In genomic region chr12:15631007-15631715, GRCh38 we compare ENCODE assay signal across 14 cellular contexts.
DNase-seq lines count a peak whose midpoint lies in the region; ATAC-seq, FAIRE-seq and TF ChIP-seq lines count a peak whose summit lies in the region.
"Had no signal": no experiment of that assay in that cellular context is flagged by ENCODE, and none has a peak within 500 bp of the region (broad histone marks: within the 10 kb centered on the region; RNA-seq: fewer than 3 reads in every experiment).

No MANE protein-coding gene starts in this region.

- H3K27me3 ChIP-seq in HCT116 (ENCODE audit: insufficient read depth, low read length) (no peaks in the 10 kb centered on the region), RWPE2 (ENCODE audit: insufficient read depth, poor library complexity, severe bottlenecking) (no peaks in the 10 kb centered on the region), suprapubic skin (no peaks in the 10 kb centered on the region), MG63 (no peaks in the 10 kb centered on the region)
- H3K27me3 ChIP-seq in CD8-positive, alpha-beta T cell (ENCODE audit: insufficient read depth, low read length), result no peaks in the 10 kb centered on the region
- H3K27me3 ChIP-seq: foreskin keratinocyte had no signal

- H3K9me2 ChIP-seq in HCT116 (ENCODE audit: insufficient read depth), result no peaks in the 10 kb centered on the region

- H3K4me3 ChIP-seq in HCT116 (replicated peaks in 1 of 2; ENCODE audit: low read depth in 1 of 2, low read length in 2 of 2) (no peak overlapping the region), RWPE2 (ENCODE audit: severe bottlenecking) (no peak overlapping the region), kidney (ENCODE audit: low read length in 2 of 2) (no peak overlapping the region), suprapubic skin (no peak overlapping the region), MG63 (no peak overlapping the region)
- H3K4me3 ChIP-seq in CD8-positive, alpha-beta T cell (ENCODE audit: low read depth, low read length), result no peak overlapping the region

- DNase-seq in HCT116 (ENCODE audit: low read depth, low spot score) (no peak), RWPE2 (ENCODE audit: low spot score) (no peak), kidney (no peak), suprapubic skin (ENCODE audit: low spot score in 2 of 2) (no peak), MG63 (no peak), activated gamma-delta T cell (lab: John Stamatoyannopoulos, UW) (no peak)
- DNase-seq in CD8-positive, alpha-beta T cell, result no peak
- DNase-seq: CD4-positive, CD25-positive, alpha-beta regulatory T cell; cortex of kidney; foreskin keratinocyte; NCI-H1092 had no signal

- WGBS in suprapubic skin, result 82% methylated on average over 6 of the region's 6 CpGs

- H3K4me3 Mint-ChIP-seq in CD8-positive, alpha-beta T cell, result no peak overlapping the region
- H3K4me3 Mint-ChIP-seq: CD4-positive, CD25-positive, alpha-beta regulatory T cell; stimulated activated memory B cell treated with anti-CD40 and anti-IgM and Interleukin-4, amounts not matched to agents 10 μg/mL and 1 μg/mL and 100 μg/mL, for 72 hours had no signal

- H3K27ac Mint-ChIP-seq in CD8-positive, alpha-beta T cell, result no peak overlapping the region
- H3K27ac Mint-ChIP-seq: activated naive CD4-positive, alpha-beta T cell treated with anti-CD3 and anti-CD28 coated beads, Interleukin-2, amount 50 U/mL, for 72 hours; CD4-positive, CD25-positive, alpha-beta regulatory T cell; stimulated activated memory B cell treated with anti-CD40 and anti-IgM and Interleukin-4, amounts not matched to agents 10 μg/mL and 1 μg/mL and 100 μg/mL, for 72 hours had no signal

- H2AFZ ChIP-seq in HCT116 (ENCODE audit: low read depth, low read length, poor library complexity, severe bottlenecking), result no peak overlapping the region

- peak overlapping the region; percentile 65; the same call in 1 of the 2 replicates for H3K4me2 ChIP-seq in HCT116 (ENCODE audit: low read length)

- TF ChIP-seq RAD21 in HCT116 (IDR thresholded peaks at IDR 0.05; ENCODE audit: low read depth), result no peak

- no peaks in the 10 kb centered on the region for H3K4me1 Mint-ChIP-seq in CD8-positive, alpha-beta T cell (ENCODE audit: low read depth)
- H3K4me1 Mint-ChIP-seq: stimulated activated memory B cell treated with anti-CD40 and anti-IgM and Interleukin-4, amounts not matched to agents 10 μg/mL and 1 μg/mL and 100 μg/mL, for 72 hours had no signal

- RAD21 ChIA-PET in HCT116 (lab: Charles Lee; ENCODE audit: low non-redundant PET in 1 of 2, low total read pairs in 2 of 2, uncharacterized antibody in 2 of 2, unreplicated experiment in 2 of 2), result no interaction called here

- no peak for TF ChIP-seq EP300 in suprapubic skin (IDR thresholded peaks at IDR 0.05)

- TF ChIP-seq CTCF in HCT116 (IDR thresholded peaks at IDR 0.05 in 2 of 3, conservative IDR thresholded peaks at IDR 0.05 in 1 of 3; ENCODE audit: borderline replicate concordance in 1 of 3, insufficient read depth in 1 of 3, low read depth in 2 of 3, low read length in 2 of 3) (no peak), RWPE2 (IDR thresholded peaks at IDR 0.05; ENCODE audit: poor library complexity, severe bottlenecking) (no peak), kidney (IDR thresholded peaks at IDR 0.05; ENCODE audit: borderline replicate concordance, extremely low read depth, insufficient read depth) (no peak), suprapubic skin (IDR thresholded peaks at IDR 0.05) (no peak)
- no peak for TF ChIP-seq CTCF in CD8-positive, alpha-beta T cell (IDR thresholded peaks at IDR 0.05)

- H3K4me1 ChIP-seq in HCT116 (ENCODE audit: control insufficient read depth in 1 of 2, insufficient read depth in 2 of 2, low read length in 2 of 2) (peaks cover 74 to 76% of the 10 kb centered on the region in 2 experiments), RWPE2 (ENCODE audit: insufficient read depth, poor library complexity, severe bottlenecking) (peaks cover 34% of the 10 kb centered on the region), kidney (ENCODE audit: control insufficient read depth in 1 of 2, insufficient read depth in 1 of 2, low read depth in 1 of 2, low read length in 2 of 2) (peaks cover 6 to 13% of the 10 kb centered on the region in 2 donors), suprapubic skin (peaks cover 9% of the 10 kb centered on the region)
- H3K4me1 ChIP-seq in CD8-positive, alpha-beta T cell (ENCODE audit: insufficient read depth, low read length), result no peaks in the 10 kb centered on the region

- intact Hi-C loops in HCT116 (cut with micrococcal nuclease), result no loop called here
- intact Hi-C loops in kidney (cut with DNase I), result no loop called here
- intact Hi-C loops in CD8-positive, alpha-beta T cell (cut with DNase I, micrococcal nuclease), result no loop called here

- H3K36me3 ChIP-seq in HCT116 (ENCODE audit: control insufficient read depth in 1 of 2, insufficient read depth in 2 of 2, low read length in 2 of 2) (no peaks in the 10 kb centered on the region), RWPE2 (ENCODE audit: low read depth) (no peaks in the 10 kb centered on the region), kidney (ENCODE audit: control insufficient read depth in 1 of 2, insufficient read depth in 2 of 2, low read length in 2 of 2) (peaks cover 2 to 6% of the 10 kb centered on the region in 2 donors), suprapubic skin (no peaks in the 10 kb centered on the region), MG63 (peaks cover 46% of the 10 kb centered on the region)
- H3K36me3 ChIP-seq in CD8-positive, alpha-beta T cell (ENCODE audit: insufficient read depth, low read length), result no peaks in the 10 kb centered on the region

- no peaks in the 10 kb centered on the region for H3K36me3 Mint-ChIP-seq in CD8-positive, alpha-beta T cell
- H3K36me3 Mint-ChIP-seq: activated naive CD4-positive, alpha-beta T cell treated with anti-CD3 and anti-CD28 coated beads, Interleukin-2, amount 50 U/mL, for 72 hours; CD4-positive, CD25-positive, alpha-beta regulatory T cell; stimulated activated memory B cell treated with anti-CD40 and anti-IgM and Interleukin-4, amounts not matched to agents 10 μg/mL and 1 μg/mL and 100 μg/mL, for 72 hours had no signal

- no peaks in the 10 kb centered on the region for H4K20me1 ChIP-seq in HCT116 (ENCODE audit: insufficient read depth)

- POLR2A ChIA-PET in HCT116 (lab: Charles Lee), result no interaction called here
- POLR2A ChIA-PET in CD8-positive, alpha-beta T cell (lab: Charles Lee), result no interaction called here

- peak overlapping the region; percentile 85 for H3K27ac ChIP-seq in HCT116 (ENCODE audit: low read depth, low read length)
- peak overlapping the region; percentile 86 for H3K27ac ChIP-seq in RWPE2 (ENCODE audit: poor library complexity, severe bottlenecking)
- peak overlapping the region; percentile 71 to 80 for H3K27ac ChIP-seq in kidney (ENCODE audit: low read depth in 2 of 2, low read length in 2 of 2)
- peak overlapping the region; percentile 46 for H3K27ac ChIP-seq in suprapubic skin
- no peak overlapping the region for H3K27ac ChIP-seq in CD8-positive, alpha-beta T cell (ENCODE audit: low read depth, low read length)

- ATAC-seq in HCT116, result no peak
- no peak for ATAC-seq in RWPE2 (ENCODE audit: low read depth)
- ATAC-seq in CD8-positive, alpha-beta T cell, result no peak
- ATAC-seq: activated naive CD4-positive, alpha-beta T cell treated with anti-CD3 and anti-CD28 coated beads, Interleukin-2, amount 50 U/mL, for 72 hours; foreskin keratinocyte; stimulated activated memory B cell treated with anti-CD40 and anti-IgM and Interleukin-4, amounts not matched to agents 10 μg/mL and 1 μg/mL and 100 μg/mL, for 72 hours had no signal

- CTCF ChIA-PET in HCT116 (lab: Charles Lee), result no interaction called here
- CTCF ChIA-PET in CD8-positive, alpha-beta T cell (lab: Charles Lee), result no interaction called here

- TF ChIP-seq POLR2A in HCT116 (IDR thresholded peaks at IDR 0.05; ENCODE audit: borderline replicate concordance, extremely low read depth, insufficient read depth, insufficient read length) (no peak), suprapubic skin (IDR thresholded peaks at IDR 0.05) (no peak)

- no peak for FAIRE-seq in kidney (lab: Jason Lieb, UNC)
- FAIRE-seq: keratinocyte had no signal

- H3K27me3 Mint-ChIP-seq in CD8-positive, alpha-beta T cell (ENCODE audit: low read depth), result peaks cover 4% of the 10 kb centered on the region
- H3K27me3 Mint-ChIP-seq: stimulated activated memory B cell treated with anti-CD40 and anti-IgM and Interleukin-4, amounts not matched to agents 10 μg/mL and 1 μg/mL and 100 μg/mL, for 72 hours had no signal

- no TSS peak for BruUV-seq in HCT116 (replicated peaks; lab: Mats Ljungman, UMichigan)

- H3K9ac ChIP-seq in HCT116 (ENCODE audit: low read length), result no peak overlapping the region
- H3K9ac ChIP-seq in kidney (ENCODE audit: low read length in 2 of 2), result no peak overlapping the region

- H3K79me2 ChIP-seq in HCT116 (ENCODE audit: insufficient read depth, low read length), result no peaks in the 10 kb centered on the region; the same call in 1 of the 2 replicates

- H3K9me3 Mint-ChIP-seq in CD8-positive, alpha-beta T cell, result no peaks in the 10 kb centered on the region
- H3K9me3 Mint-ChIP-seq: activated naive CD4-positive, alpha-beta T cell treated with anti-CD3 and anti-CD28 coated beads, Interleukin-2, amount 50 U/mL, for 72 hours; CD4-positive, CD25-positive, alpha-beta regulatory T cell; stimulated activated memory B cell treated with anti-CD40 and anti-IgM and Interleukin-4, amounts not matched to agents 10 μg/mL and 1 μg/mL and 100 μg/mL, for 72 hours had no signal

- H3K9me3 ChIP-seq in HCT116 (ENCODE audit: control insufficient read depth in 1 of 2, insufficient read depth in 1 of 2, low read depth in 1 of 2, low read length in 2 of 2), result no peaks in the 10 kb centered on the region
- H3K9me3 ChIP-seq in RWPE2 (ENCODE audit: severe bottlenecking), result no peaks in the 10 kb centered on the region
- H3K9me3 ChIP-seq in kidney (ENCODE audit: control insufficient read depth in 1 of 2, low read length in 2 of 2), result no peaks in the 10 kb centered on the region
- H3K9me3 ChIP-seq in suprapubic skin, result no peaks in the 10 kb centered on the region
- no peaks in the 10 kb centered on the region for H3K9me3 ChIP-seq in MG63
- no peaks in the 10 kb centered on the region for H3K9me3 ChIP-seq in CD8-positive, alpha-beta T cell (ENCODE audit: low read length)

TF ChIP-seq in HCT116, 20 proteins besides CTCF, POLR2A, EP300 and RAD21 (continues in another document):
- TF ChIP-seq CEBPB (IDR thresholded peaks at IDR 0.05; ENCODE audit: low read depth), result no peak
- TF ChIP-seq EGR1 (IDR thresholded peaks at IDR 0.05; ENCODE audit: low read depth), result no peak
- TF ChIP-seq ELF1 (IDR thresholded peaks at IDR 0.05; ENCODE audit: borderline replicate concordance, low read depth), result no peak
- TF ChIP-seq ZFX (IDR thresholded peaks at IDR 0.05), result no peak
- no peak for TF ChIP-seq MAX (IDR thresholded peaks at IDR 0.05)
- TF ChIP-seq SRF (IDR thresholded peaks at IDR 0.05; ENCODE audit: low read depth), result no peak
- no peak for TF ChIP-seq POLR2AphosphoS5 (IDR thresholded peaks at IDR 0.05; ENCODE audit: low read depth, low read length)
